Comparison of ENCODE assay signal across 2 cellular contexts in genomic region chr22:22229683-22230420, GRCh38.
TF ChIP-seq lines count a peak whose summit lies in the region.

No MANE protein-coding gene starts in this region.

TF ChIP-seq in GM23338, 12 proteins besides CTCF, POLR2A, EP300 and RAD21:
- TF ChIP-seq EZH2 (IDR thresholded peaks at IDR 0.05; ENCODE audit: low read depth, unreplicated experiment) (peak; percentile 18), ZNF114 (CRISPR knock-in tag; IDR thresholded peaks at IDR 0.05) (no peak), CREB1 (CRISPR knock-in tag; IDR thresholded peaks at IDR 0.05; ENCODE audit: low read depth) (no peak), ZNF462 (CRISPR knock-in tag; IDR thresholded peaks at IDR 0.05) (no peak), ETS1 (IDR thresholded peaks at IDR 0.05) (no peak), NANOG (IDR thresholded peaks at IDR 0.05; ENCODE audit: borderline replicate concordance) (no peak), JUNB (IDR thresholded peaks at IDR 0.05; ENCODE audit: unreplicated experiment) (no peak), EZH2phosphoT487 (IDR thresholded peaks at IDR 0.05; ENCODE audit: unreplicated experiment) (no peak)

TF ChIP-seq in H1, 55 proteins besides CTCF, POLR2A, EP300 and RAD21:
- TF ChIP-seq BACH1 (IDR thresholded peaks at IDR 0.05; ENCODE audit: low read length) (no peak), SUZ12 (IDR thresholded peaks at IDR 0.05; ENCODE audit: low read length) (peak; percentile 44; the same call in 1 of the 2 replicates)
TF ChIP-seq in H1: peak in this region for 1.
